19 cellular contexts compared by ENCODE assay signal in the genomic region with DNA sequence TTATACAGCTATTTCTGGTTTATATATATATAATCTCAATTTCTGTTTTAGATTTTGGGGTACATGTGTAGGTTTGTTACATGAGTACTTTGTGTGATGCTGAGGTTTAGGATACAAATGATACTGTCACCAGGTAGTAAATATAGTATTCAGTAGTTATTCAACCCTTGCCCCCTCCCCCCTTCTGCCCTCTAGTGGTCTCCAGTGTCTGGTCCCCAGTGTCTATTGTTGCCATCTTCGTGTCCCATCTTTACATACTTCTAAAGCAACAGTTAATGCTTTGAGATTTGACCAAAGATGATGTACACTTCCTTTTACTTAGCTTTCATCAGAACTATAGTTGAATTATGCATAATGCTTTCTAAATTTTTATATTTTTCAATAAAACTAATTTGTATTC.
A peak's percentile ranks its signal among the peaks of the same experiment; 100 is the strongest.
DNase-seq lines count a peak whose midpoint lies in the region; ATAC-seq and TF ChIP-seq lines count a peak whose summit lies in the region.
"Had no signal": no experiment of that assay in that cellular context is flagged by ENCODE, and none has a peak within 500 bp of the region (broad histone marks: within the 10 kb centered on the region; RNA-seq: fewer than 3 reads in every experiment).

No MANE protein-coding gene starts in this region.

- WGBS in smooth muscle cell (ENCODE audit: low lambda C conversion rate) = 35% methylated on average over 1 of the region's 1 CpG

- no peak overlapping the region for H3K27ac Mint-ChIP-seq in activated CD8-positive, alpha-beta T cell treated with anti-CD3 and anti-CD28 coated beads for 36 hours
- no peak overlapping the region for H3K27ac Mint-ChIP-seq in activated CD8-positive, alpha-beta T cell treated with anti-CD3 and anti-CD28 coated beads, Interleukin-2, amount 10 ng/mL, durations not matched to agents 7 days and 5 days
- H3K27ac Mint-ChIP-seq in WTC11 = no peak overlapping the region
- H3K27ac Mint-ChIP-seq: activated T-helper 1 cell treated with anti-CD3 and anti-CD28 coated beads, Interleukin-12 subunit alpha, Interleukin-12 subunit beta, Interleukin-2, Interleukin-4 antibody, amounts not matched to agents 30 ng/mL and 10 ng/mL and 1 ng/mL, durations not matched to agents 14 hours and 24 hours and 36 hours; stimulated activated memory B cell treated with anti-CD40 and anti-IgM and Interleukin-4, amounts not matched to agents 10 μg/mL and 1 μg/mL and 100 μg/mL, for 72 hours had no signal

- no peak overlapping the region for H3K4me3 Mint-ChIP-seq in activated CD8-positive, alpha-beta T cell treated with anti-CD3 and anti-CD28 coated beads for 36 hours
- H3K4me3 Mint-ChIP-seq in activated CD8-positive, alpha-beta T cell treated with anti-CD3 and anti-CD28 coated beads, Interleukin-2, amount 10 ng/mL, durations not matched to agents 7 days and 5 days = no peak overlapping the region
- H3K4me3 Mint-ChIP-seq in WTC11 = no peak overlapping the region
- H3K4me3 Mint-ChIP-seq: activated T-helper 1 cell treated with anti-CD3 and anti-CD28 coated beads, Interleukin-12 subunit alpha, Interleukin-12 subunit beta, Interleukin-2, Interleukin-4 antibody, amounts not matched to agents 30 ng/mL and 10 ng/mL and 1 ng/mL, durations not matched to agents 14 hours and 24 hours and 36 hours; central memory CD8-positive, alpha-beta T cell; stimulated activated memory B cell treated with anti-CD40 and anti-IgM and Interleukin-4, amounts not matched to agents 10 μg/mL and 1 μg/mL and 100 μg/mL, for 72 hours had no signal

- H3K4me3 ChIP-seq in smooth muscle cell = no peak overlapping the region
- H3K4me3 ChIP-seq: GM23248 had no signal

- peak; percentile 2 for DNase-seq in activated CD8-positive, alpha-beta T cell treated with anti-CD3 and anti-CD28 coated beads for 36 hours
- no peak for DNase-seq in activated CD8-positive, alpha-beta T cell treated with anti-CD3 and anti-CD28 coated beads, Interleukin-2, amount 10 ng/mL, durations not matched to agents 7 days and 5 days
- DNase-seq in NCI-H69 (lab: John Stamatoyannopoulos, UW) (peak; percentile 57), WTC11 (ENCODE audit: low spot score) (peak; percentile 41), smooth muscle cell (lab: John Stamatoyannopoulos, UW; ENCODE audit: unreplicated experiment) (no peak), DMS153 treated with DMSO at 0.1 percent for 48 hours (lab: John Stamatoyannopoulos, UW; ENCODE audit: unreplicated experiment) (no peak), NOMO-1 treated with dmso at 0.1 percent for 144 hours (lab: John Stamatoyannopoulos, UW; ENCODE audit: unreplicated experiment) (no peak)
- DNase-seq: activated CD4-positive, alpha-beta T cell treated with anti-CD3 and anti-CD28 coated beads, Interleukin-2, amount 50 U/mL, for 48 hours; foreskin melanocyte; GM23248; IMR-90; NCI-H1417 treated with DMSO at 0.1 percent for 48 hours; nucleus accumbens; T1000 had no signal

- no peaks in the 10 kb centered on the region for H3K4me1 Mint-ChIP-seq in activated CD8-positive, alpha-beta T cell treated with anti-CD3 and anti-CD28 coated beads for 36 hours (ENCODE audit: low read depth)
- no peaks in the 10 kb centered on the region for H3K4me1 Mint-ChIP-seq in activated CD8-positive, alpha-beta T cell treated with anti-CD3 and anti-CD28 coated beads, Interleukin-2, amount 10 ng/mL, durations not matched to agents 7 days and 5 days (ENCODE audit: low read depth)
- H3K4me1 Mint-ChIP-seq in WTC11 = no peaks in the 10 kb centered on the region
- H3K4me1 Mint-ChIP-seq: central memory CD8-positive, alpha-beta T cell; stimulated activated memory B cell treated with anti-CD40 and anti-IgM and Interleukin-4, amounts not matched to agents 10 μg/mL and 1 μg/mL and 100 μg/mL, for 72 hours had no signal

- H3K9ac ChIP-seq in smooth muscle cell (ENCODE audit: low read depth) = no peak overlapping the region
- H3K9ac ChIP-seq: GM23248 had no signal

- intact Hi-C loops in activated CD8-positive, alpha-beta T cell treated with anti-CD3 and anti-CD28 coated beads for 36 hours (cut with micrococcal nuclease) = no loop called here

- H3K36me3 Mint-ChIP-seq in activated CD8-positive, alpha-beta T cell treated with anti-CD3 and anti-CD28 coated beads for 36 hours (ENCODE audit: low read depth) = no peaks in the 10 kb centered on the region
- no peaks in the 10 kb centered on the region for H3K36me3 Mint-ChIP-seq in activated CD8-positive, alpha-beta T cell treated with anti-CD3 and anti-CD28 coated beads, Interleukin-2, amount 10 ng/mL, durations not matched to agents 7 days and 5 days (ENCODE audit: low read depth)
- H3K36me3 Mint-ChIP-seq in WTC11 = peaks cover 8% of the 10 kb centered on the region
- H3K36me3 Mint-ChIP-seq: stimulated activated memory B cell treated with anti-CD40 and anti-IgM and Interleukin-4, amounts not matched to agents 10 μg/mL and 1 μg/mL and 100 μg/mL, for 72 hours had no signal

- H2AFZ ChIP-seq in smooth muscle cell (ENCODE audit: low read depth) = peak overlapping the region; percentile 87
- H2AFZ ChIP-seq: GM23248 had no signal

- no peak for ATAC-seq in activated CD8-positive, alpha-beta T cell treated with anti-CD3 and anti-CD28 coated beads for 36 hours
- no peak for ATAC-seq in activated CD8-positive, alpha-beta T cell treated with anti-CD3 and anti-CD28 coated beads, Interleukin-2, amount 10 ng/mL, durations not matched to agents 7 days and 5 days
- ATAC-seq in WTC11 = peak; percentile 88
- ATAC-seq in GM21786 (IDR thresholded peaks at IDR 0.05; ENCODE audit: unreplicated experiment) = no peak
- ATAC-seq: Right ventricle myocardium inferior; stimulated activated memory B cell treated with anti-CD40 and anti-IgM and Interleukin-4, amounts not matched to agents 10 μg/mL and 1 μg/mL and 100 μg/mL, for 72 hours had no signal

- TF ChIP-seq CTCF in activated CD8-positive, alpha-beta T cell treated with anti-CD3 and anti-CD28 coated beads for 36 hours (IDR thresholded peaks at IDR 0.05) = no peak
- TF ChIP-seq CTCF in WTC11 (IDR thresholded peaks at IDR 0.05) = peak; percentile 49; the same call in 1 of the 2 replicates
- TF ChIP-seq CTCF in smooth muscle cell (IDR thresholded peaks at IDR 0.05; ENCODE audit: borderline replicate concordance, insufficient read depth, poor library complexity, severe bottlenecking) = peak; percentile 38

- H3K27me3 ChIP-seq in smooth muscle cell (ENCODE audit: low read depth) = no peaks in the 10 kb centered on the region

- H3K36me3 ChIP-seq in smooth muscle cell (ENCODE audit: low read depth) = no peaks in the 10 kb centered on the region

- H3K4me1 ChIP-seq in smooth muscle cell (ENCODE audit: low read depth) = no peaks in the 10 kb centered on the region

- H3F3A ChIP-seq in smooth muscle cell (ENCODE audit: low read depth) = no peaks in the 10 kb centered on the region

- CTCF ChIA-PET in activated CD8-positive, alpha-beta T cell treated with anti-CD3 and anti-CD28 coated beads for 36 hours (lab: Charles Lee) = interaction anchor here (1.3 to 1.6 kb wide), 2 partner anchors 8 to 25 kb away, joined by 3 read pairs; no protein-coding TSS in a partner anchor
- CTCF ChIA-PET in activated CD8-positive, alpha-beta T cell treated with anti-CD3 and anti-CD28 coated beads, Interleukin-2, amount 10 ng/mL, durations not matched to agents 7 days and 5 days (lab: Charles Lee) = no interaction called here
- CTCF ChIA-PET in WTC11 (lab: Charles Lee) = no interaction called here

- H3K9me3 ChIP-seq in smooth muscle cell (replicated peaks; ENCODE audit: low read depth) = no peaks in the 10 kb centered on the region

- no peaks in the 10 kb centered on the region for H3K79me2 ChIP-seq in smooth muscle cell (ENCODE audit: low read depth)

- H3K4me2 ChIP-seq in smooth muscle cell = no peak overlapping the region

- no peaks in the 10 kb centered on the region for H3K27me3 Mint-ChIP-seq in activated CD8-positive, alpha-beta T cell treated with anti-CD3 and anti-CD28 coated beads for 36 hours
- H3K27me3 Mint-ChIP-seq in activated CD8-positive, alpha-beta T cell treated with anti-CD3 and anti-CD28 coated beads, Interleukin-2, amount 10 ng/mL, durations not matched to agents 7 days and 5 days (ENCODE audit: low read depth) = no peaks in the 10 kb centered on the region
- H3K27me3 Mint-ChIP-seq in WTC11 (ENCODE audit: low read depth) = peaks cover 5% of the 10 kb centered on the region
- H3K27me3 Mint-ChIP-seq: central memory CD8-positive, alpha-beta T cell; stimulated activated memory B cell treated with anti-CD40 and anti-IgM and Interleukin-4, amounts not matched to agents 10 μg/mL and 1 μg/mL and 100 μg/mL, for 72 hours had no signal

- H3K9me3 Mint-ChIP-seq in activated CD8-positive, alpha-beta T cell treated with anti-CD3 and anti-CD28 coated beads for 36 hours = peaks cover 9% of the 10 kb centered on the region
- H3K9me3 Mint-ChIP-seq in activated CD8-positive, alpha-beta T cell treated with anti-CD3 and anti-CD28 coated beads, Interleukin-2, amount 10 ng/mL, durations not matched to agents 7 days and 5 days (ENCODE audit: insufficient read depth) = no peaks in the 10 kb centered on the region
- peaks cover 21% of the 10 kb centered on the region for H3K9me3 Mint-ChIP-seq in WTC11
- H3K9me3 Mint-ChIP-seq: stimulated activated memory B cell treated with anti-CD40 and anti-IgM and Interleukin-4, amounts not matched to agents 10 μg/mL and 1 μg/mL and 100 μg/mL, for 72 hours had no signal

- H3K27ac ChIP-seq in smooth muscle cell (ENCODE audit: low read depth) = no peak overlapping the region
- H3K27ac ChIP-seq: GM23248 had no signal

- POLR2A ChIA-PET in activated CD8-positive, alpha-beta T cell treated with anti-CD3 and anti-CD28 coated beads for 36 hours (lab: Charles Lee) = no interaction called here
- POLR2A ChIA-PET in activated CD8-positive, alpha-beta T cell treated with anti-CD3 and anti-CD28 coated beads, Interleukin-2, amount 10 ng/mL, durations not matched to agents 7 days and 5 days (lab: Charles Lee) = no interaction called here
- POLR2A ChIA-PET in WTC11 (lab: Charles Lee) = no interaction called here

- H4K20me1 ChIP-seq in smooth muscle cell (ENCODE audit: low read depth) = no peaks in the 10 kb centered on the region

TF ChIP-seq in WTC11, 78 proteins besides CTCF, POLR2A, EP300 and RAD21 (continues in another document):
- TF ChIP-seq ZNF423 (CRISPR knock-in tag; IDR thresholded peaks at IDR 0.05) = no peak
- TF ChIP-seq, protein P1, sequence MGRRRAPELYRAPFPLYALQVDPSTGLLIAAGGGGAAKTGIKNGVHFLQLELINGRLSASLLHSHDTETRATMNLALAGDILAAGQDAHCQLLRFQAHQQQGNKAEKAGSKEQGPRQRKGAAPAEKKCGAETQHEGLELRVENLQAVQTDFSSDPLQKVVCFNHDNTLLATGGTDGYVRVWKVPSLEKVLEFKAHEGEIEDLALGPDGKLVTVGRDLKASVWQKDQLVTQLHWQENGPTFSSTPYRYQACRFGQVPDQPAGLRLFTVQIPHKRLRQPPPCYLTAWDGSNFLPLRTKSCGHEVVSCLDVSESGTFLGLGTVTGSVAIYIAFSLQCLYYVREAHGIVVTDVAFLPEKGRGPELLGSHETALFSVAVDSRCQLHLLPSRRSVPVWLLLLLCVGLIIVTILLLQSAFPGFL (CRISPR knock-in tag; IDR thresholded peaks at IDR 0.05; ENCODE audit: borderline replicate concordance) = no peak
- no peak for TF ChIP-seq TEAD4 (CRISPR knock-in tag; IDR thresholded peaks at IDR 0.05)

Comparison
In these comparisons a context has a peak if more than half of its experiments do, and no peak if none do; other contexts are left out.
1. DNase-seq: peak in activated CD8-positive, alpha-beta T cell treated with anti-CD3 and anti-CD28 coated beads for 36 hours (single experiment), NCI-H69 (single experiment) and WTC11 (single experiment); none in activated CD8-positive, alpha-beta T cell treated with anti-CD3 and anti-CD28 coated beads, Interleukin-2, amount 10 ng/mL, durations not matched to agents 7 days and 5 days (single experiment), smooth muscle cell (single experiment), DMS153 treated with DMSO at 0.1 percent for 48 hours (single experiment) and NOMO-1 treated with dmso at 0.1 percent for 144 hours (single experiment).